9 cellular contexts compared by ENCODE assay signal in genomic region chr5:72597456-72597948, GRCh38.
DNase-seq lines count a peak whose midpoint lies in the region; ATAC-seq, FAIRE-seq and TF ChIP-seq lines count a peak whose summit lies in the region.
"Had no signal": no experiment of that assay in that cellular context is flagged by ENCODE, and none has a peak within 500 bp of the region (broad histone marks: within the 10 kb centered on the region; RNA-seq: fewer than 3 reads in every experiment).

No MANE protein-coding gene starts in this region.

- no peak for TF ChIP-seq POLR2A in HepG2 (IDR thresholded peaks at IDR 0.05; ENCODE audit: insufficient read depth in 1 of 2, low read depth in 2 of 2, low read length in 2 of 2)

- H3K9ac ChIP-seq in liver (ENCODE audit: low read depth in 1 of 2, low read length in 2 of 2) (no peak overlapping the region), HepG2 (ENCODE audit: insufficient read depth, low read depth, low read length) (no peak overlapping the region)

- no peaks in the 10 kb centered on the region for H3K79me2 ChIP-seq in HepG2 (ENCODE audit: insufficient read depth, low read length)

- TF ChIP-seq RAD21 in liver (IDR thresholded peaks at IDR 0.05) = no peak
- TF ChIP-seq RAD21 in HepG2 (CRISPR knock-in tag; IDR thresholded peaks at IDR 0.05) = no peak

- ATAC-seq in HepG2 = no peak
- ATAC-seq in aorta (ENCODE audit: low FRiP score) = peak; percentile 68
- no peak for ATAC-seq in HG02885 (IDR thresholded peaks at IDR 0.05; ENCODE audit: poor library complexity, unreplicated experiment)
- ATAC-seq: activated CD8-positive, alpha-beta T cell treated with anti-CD3 and anti-CD28 coated beads, Interleukin-2, amount 10 ng/mL, durations not matched to agents 7 days and 5 days had no signal

- no peaks in the 10 kb centered on the region for H3K4me1 ChIP-seq in liver (ENCODE audit: control insufficient read depth in 4 of 4, insufficient read depth in 4 of 4, low read length in 3 of 4)
- peaks cover 14% of the 10 kb centered on the region; the same call in 1 of the 2 replicates for H3K4me1 ChIP-seq in HepG2 (ENCODE audit: insufficient read depth, low read length)
- H3K4me1 ChIP-seq in aorta (ENCODE audit: control insufficient read depth in 1 of 2, insufficient read depth in 2 of 2, low read length in 2 of 2) = peaks cover 0 to 2% of the 10 kb centered on the region in 2 donors

- intact Hi-C loops in HepG2 (cut with micrococcal nuclease; ENCODE audit: unreplicated experiment) = no loop called here
- intact Hi-C loops in aorta (cut with DNase I) = loop anchor here in 1 of 2 donors (10.0 kb wide), 1 partner anchor 233 kb away; no protein-coding TSS in a partner anchor

- H4K20me1 ChIP-seq in HepG2 (ENCODE audit: insufficient read depth, low read length) = no peaks in the 10 kb centered on the region

- WGBS in liver = 63% methylated on average over 5 of the region's 5 CpGs
- 65% methylated on average over 5 of the region's 5 CpGs for WGBS in HepG2 (ENCODE audit: low lambda C conversion rate)
- WGBS in aorta, 2 donors = 16 to 26% methylated on average over 5 of the region's 5 CpGs

- POLR2A ChIA-PET in HepG2 (lab: Yijun Ruan, JAX) = no interaction called here

- no peak for FAIRE-seq in HepG2 (lab: Jason Lieb, UNC)

- no peak for DNase-seq in HepG2 (ENCODE audit: low spot score)
- peak in 2 of 61 donors; percentile 5 to 8 for DNase-seq in caudate nucleus (lab: John Stamatoyannopoulos, UW)
- peak; percentile 74 for DNase-seq in left kidney (ENCODE audit: low read depth, low spot score)
- DNase-seq in aorta = no peak
- no peak for DNase-seq in activated CD4-positive, CD25-positive, alpha-beta regulatory T cell (lab: John Stamatoyannopoulos, UW)
- no peak for DNase-seq in medulla oblongata (ENCODE audit: extremely low spot score)
- DNase-seq: activated CD8-positive, alpha-beta T cell treated with anti-CD3 and anti-CD28 coated beads, Interleukin-2, amount 10 ng/mL, durations not matched to agents 7 days and 5 days had no signal

- TF ChIP-seq CTCF in liver (IDR thresholded peaks at IDR 0.05; ENCODE audit: low read depth, low read length, missing input control) = no peak
- no peak for TF ChIP-seq CTCF in HepG2 (CRISPR knock-in tag; IDR thresholded peaks at IDR 0.05)

- BruUV-seq in HepG2 (replicated peaks; lab: Mats Ljungman, UMichigan) = no TSS peak

- peaks cover 0 to 3% (median 0%) of the 10 kb centered on the region in 4 donors for H3K9me3 ChIP-seq in liver (ENCODE audit: control insufficient read depth in 4 of 4, low read length in 3 of 4)
- H3K9me3 ChIP-seq in HepG2 (ENCODE audit: low read length) = peaks cover 5% of the 10 kb centered on the region; the same call in 1 of the 2 replicates
- H3K9me3 ChIP-seq in aorta (ENCODE audit: control insufficient read depth, low read length) = peaks cover 1% of the 10 kb centered on the region

- in situ Hi-C loops in HepG2 (cut with HindIII; ENCODE audit: extremely low pct_ligation_motif_present, low pct_unique_long_range_greater_than_20kb) = no loop called here

- no peaks in the 10 kb centered on the region for H3K36me3 ChIP-seq in liver (ENCODE audit: control insufficient read depth in 4 of 4, insufficient read depth in 3 of 4, low read depth in 1 of 4, low read length in 3 of 4)
- no peaks in the 10 kb centered on the region for H3K36me3 ChIP-seq in HepG2 (replicated peaks in 1 of 2; ENCODE audit: control insufficient read depth in 1 of 2, insufficient read depth in 2 of 2, low read length in 2 of 2)
- no peaks in the 10 kb centered on the region for H3K36me3 ChIP-seq in aorta (ENCODE audit: control insufficient read depth in 1 of 2, insufficient read depth in 2 of 2, low read length in 1 of 2)

- H3K27me3 ChIP-seq in liver (ENCODE audit: control insufficient read depth in 4 of 4, insufficient read depth in 4 of 4, low read length in 3 of 4) (no peaks in the 10 kb centered on the region), HepG2 (ENCODE audit: control insufficient read depth in 1 of 2, insufficient read depth in 2 of 2, low read length in 2 of 2) (0 out of 5 replicates have a peak, but pooled peaks cover 0 to 2% of the 10 kb centered on the region in 2 experiments), aorta (ENCODE audit: control insufficient read depth in 1 of 2, insufficient read depth in 2 of 2, low read length in 1 of 2) (no peaks in the 10 kb centered on the region)

- H3K4me2 ChIP-seq in HepG2 (ENCODE audit: low read depth, low read length) = no peak overlapping the region

- H2AFZ ChIP-seq in HepG2 (ENCODE audit: low read length) = no peak overlapping the region

- CTCF ChIA-PET in HepG2 (lab: Yijun Ruan, JAX; ENCODE audit: low intra/inter-chr PET ratio, low total read pairs) = no interaction called here

- H3K4me3 ChIP-seq in liver (ENCODE audit: low read depth in 1 of 3, low read length in 3 of 3) (no peak overlapping the region), HepG2 (replicated peaks in 1 of 3; ENCODE audit: insufficient read depth in 1 of 3, low read depth in 2 of 3, low read length in 3 of 3) (no peak overlapping the region), aorta (ENCODE audit: low read length in 2 of 2) (no peak overlapping the region)

- H3K27ac ChIP-seq in liver (ENCODE audit: low read depth in 1 of 2, low read length in 2 of 2) (no peak overlapping the region), HepG2 (ENCODE audit: extremely low read length, insufficient read depth, low read length) (no peak overlapping the region), caudate nucleus (ENCODE audit: low read depth, low read length) (peak overlapping the region; percentile 19), aorta (ENCODE audit: low read depth in 1 of 2, low read length in 2 of 2) (no peak overlapping the region)

- TF ChIP-seq EP300 in HepG2 (IDR thresholded peaks at IDR 0.05; ENCODE audit: low read depth in 2 of 2, low read length in 2 of 2) (no peak), HepG2 (CRISPR knock-in tag; IDR thresholded peaks at IDR 0.05; ENCODE audit: borderline replicate concordance) (no peak)

TF ChIP-seq in liver, 16 proteins besides CTCF, POLR2A, EP300 and RAD21:
- TF ChIP-seq YY1 (IDR thresholded peaks at IDR 0.05) = peak; percentile 46
- TF ChIP-seq NR2F2 (IDR thresholded peaks at IDR 0.05) = peak; percentile 36
- TF ChIP-seq HNF4G (IDR thresholded peaks at IDR 0.05) = no peak

TF ChIP-seq in HepG2, 621 proteins besides CTCF, POLR2A, EP300 and RAD21 (continues in another document):
- TF ChIP-seq CAMTA2 (CRISPR knock-in tag; IDR thresholded peaks at IDR 0.05; ENCODE audit: borderline replicate concordance) = no peak
- no peak for TF ChIP-seq ARID5B (CRISPR knock-in tag; IDR thresholded peaks at IDR 0.05)
- TF ChIP-seq KMT2B (CRISPR knock-in tag; IDR thresholded peaks at IDR 0.05) = no peak
- no peak for TF ChIP-seq HOXA3 (CRISPR knock-in tag; IDR thresholded peaks at IDR 0.05)
- no peak for TF ChIP-seq NFKBIZ (CRISPR knock-in tag; IDR thresholded peaks at IDR 0.05)
- no peak for TF ChIP-seq FOSL1 (CRISPR knock-in tag; IDR thresholded peaks at IDR 0.05; ENCODE audit: borderline replicate concordance)
- no peak for TF ChIP-seq NPAS2 (CRISPR knock-in tag; IDR thresholded peaks at IDR 0.05; ENCODE audit: borderline replicate concordance)
- no peak for TF ChIP-seq IRF9 (CRISPR knock-in tag; IDR thresholded peaks at IDR 0.05; ENCODE audit: borderline replicate concordance)
- no peak for TF ChIP-seq TOE1 (CRISPR knock-in tag; IDR thresholded peaks at IDR 0.05)
- TF ChIP-seq ZFX (CRISPR knock-in tag; IDR thresholded peaks at IDR 0.05; ENCODE audit: low read depth) = no peak
- no peak for TF ChIP-seq ZFP90 (CRISPR knock-in tag; IDR thresholded peaks at IDR 0.05; ENCODE audit: borderline replicate concordance)
